1 cellular context compared by ENCODE assay signal in the genomic region with DNA sequence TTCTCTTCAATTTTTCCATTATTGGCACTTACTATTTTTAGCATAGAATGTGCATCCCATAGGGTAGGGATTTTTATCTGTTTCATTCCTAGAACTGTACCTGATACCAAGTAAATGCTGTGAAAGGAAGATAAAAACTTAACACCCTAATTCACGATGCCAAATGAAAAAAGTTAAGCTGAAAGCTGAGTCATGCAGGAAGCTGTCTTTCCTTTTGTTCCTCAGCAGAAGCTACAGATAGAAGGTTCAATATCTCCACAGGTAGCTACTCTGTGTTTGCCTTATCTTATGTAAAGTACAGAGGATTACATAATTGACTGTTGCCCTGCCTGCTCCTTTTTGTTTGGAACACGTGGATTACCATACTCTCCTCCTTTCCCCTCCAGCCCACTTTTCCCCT.
TF ChIP-seq lines count a peak whose summit lies in the region.

No MANE protein-coding gene starts in this region.

TF ChIP-seq in K562, 482 proteins besides CTCF, POLR2A, EP300 and RAD21 (continued from another document and continues in another):
- TF ChIP-seq, protein P1, sequence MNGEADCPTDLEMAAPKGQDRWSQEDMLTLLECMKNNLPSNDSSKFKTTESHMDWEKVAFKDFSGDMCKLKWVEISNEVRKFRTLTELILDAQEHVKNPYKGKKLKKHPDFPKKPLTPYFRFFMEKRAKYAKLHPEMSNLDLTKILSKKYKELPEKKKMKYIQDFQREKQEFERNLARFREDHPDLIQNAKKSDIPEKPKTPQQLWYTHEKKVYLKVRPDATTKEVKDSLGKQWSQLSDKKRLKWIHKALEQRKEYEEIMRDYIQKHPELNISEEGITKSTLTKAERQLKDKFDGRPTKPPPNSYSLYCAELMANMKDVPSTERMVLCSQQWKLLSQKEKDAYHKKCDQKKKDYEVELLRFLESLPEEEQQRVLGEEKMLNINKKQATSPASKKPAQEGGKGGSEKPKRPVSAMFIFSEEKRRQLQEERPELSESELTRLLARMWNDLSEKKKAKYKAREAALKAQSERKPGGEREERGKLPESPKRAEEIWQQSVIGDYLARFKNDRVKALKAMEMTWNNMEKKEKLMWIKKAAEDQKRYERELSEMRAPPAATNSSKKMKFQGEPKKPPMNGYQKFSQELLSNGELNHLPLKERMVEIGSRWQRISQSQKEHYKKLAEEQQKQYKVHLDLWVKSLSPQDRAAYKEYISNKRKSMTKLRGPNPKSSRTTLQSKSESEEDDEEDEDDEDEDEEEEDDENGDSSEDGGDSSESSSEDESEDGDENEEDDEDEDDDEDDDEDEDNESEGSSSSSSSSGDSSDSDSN (IDR thresholded peaks at IDR 0.05; ENCODE audit: borderline replicate concordance in 1 of 2, low read depth in 2 of 2, low read length in 2 of 2): no peak
- TF ChIP-seq COPS2 (conservative IDR thresholded peaks at IDR 0.05) (no peak), CBFB (CRISPR knock-in tag; IDR thresholded peaks at IDR 0.05) (no peak), ZNF274 (IDR thresholded peaks at IDR 0.05; ENCODE audit: borderline replicate concordance, low read depth, low read length) (no peak), TEAD4 (IDR thresholded peaks at IDR 0.05; ENCODE audit: low read length) (peak; percentile 82), TEAD4 (CRISPR knock-in tag; IDR thresholded peaks at IDR 0.05; ENCODE audit: borderline replicate concordance) (no peak), FIP1L1 (IDR thresholded peaks at IDR 0.05; ENCODE audit: low read depth, low read length, poor library complexity, severe bottlenecking) (no peak), SP1 (CRISPR knock-in tag; IDR thresholded peaks at IDR 0.05) (no peak), MCM3 (IDR thresholded peaks at IDR 0.05) (no peak), MLLT1 (IDR thresholded peaks at IDR 0.05) (no peak; a peak in 1 of 4 replicates), FOXA1 (IDR thresholded peaks at IDR 0.05; ENCODE audit: borderline replicate concordance) (no peak), CCAR2 (IDR thresholded peaks at IDR 0.05; ENCODE audit: low read depth, low read length) (no peak), C11orf30 (IDR thresholded peaks at IDR 0.05; ENCODE audit: low read depth) (peak; percentile 89), TOE1 (IDR thresholded peaks at IDR 0.05; ENCODE audit: borderline replicate concordance) (0 out of 2 replicates have a peak, but pooled peaks have one; percentile 20), TOE1 (CRISPR knock-in tag; IDR thresholded peaks at IDR 0.05; ENCODE audit: borderline replicate concordance, low read depth) (no peak), TFE3 (CRISPR knock-in tag; IDR thresholded peaks at IDR 0.05) (no peak), TRIM24 (IDR thresholded peaks at IDR 0.05) (peak; percentile 87 to 93), ZNF431 (CRISPR knock-in tag; IDR thresholded peaks at IDR 0.05) (no peak), CHAMP1 (IDR thresholded peaks at IDR 0.05) (peak; percentile 92), ZNF224 (CRISPR knock-in tag; IDR thresholded peaks at IDR 0.05) (no peak), ATF2 (CRISPR knock-in tag; IDR thresholded peaks at IDR 0.05) (no peak), CBX5 (IDR thresholded peaks at IDR 0.05; ENCODE audit: borderline replicate concordance, low read depth) (no peak), KDM4B (IDR thresholded peaks at IDR 0.05; ENCODE audit: borderline replicate concordance in 2 of 2, low read depth in 1 of 2) (no peak), SMAD3 (CRISPR knock-in tag; conservative IDR thresholded peaks at IDR 0.05) (no peak), DMBX1 (CRISPR knock-in tag; IDR thresholded peaks at IDR 0.05; ENCODE audit: borderline replicate concordance) (no peak), FOS (IDR thresholded peaks at IDR 0.05; ENCODE audit: extremely low read depth, insufficient read length) (no peak), GABPB2 (CRISPR knock-in tag; conservative IDR thresholded peaks at IDR 0.05) (no peak), ZNF699 (CRISPR knock-in tag; IDR thresholded peaks at IDR 0.05; ENCODE audit: insufficient replicate concordance) (no peak), ZBTB7A (IDR thresholded peaks at IDR 0.05; ENCODE audit: borderline replicate concordance, control insufficient read depth, low read depth, low read length) (no peak), FUS (optimal IDR thresholded peaks at IDR 0.05; ENCODE audit: low read depth, low read length) (no peak), SMARCC2 (IDR thresholded peaks at IDR 0.05; ENCODE audit: low read depth) (peak; percentile 77), ZKSCAN1 (IDR thresholded peaks at IDR 0.05; ENCODE audit: low read depth, low read length) (no peak), ZNF124 (CRISPR knock-in tag; IDR thresholded peaks at IDR 0.05) (no peak), ZNF263 (CRISPR knock-in tag; IDR thresholded peaks at IDR 0.05; ENCODE audit: borderline replicate concordance) (no peak), FOXJ3 (CRISPR knock-in tag; IDR thresholded peaks at IDR 0.05) (no peak)
- TF ChIP-seq, protein P2, sequence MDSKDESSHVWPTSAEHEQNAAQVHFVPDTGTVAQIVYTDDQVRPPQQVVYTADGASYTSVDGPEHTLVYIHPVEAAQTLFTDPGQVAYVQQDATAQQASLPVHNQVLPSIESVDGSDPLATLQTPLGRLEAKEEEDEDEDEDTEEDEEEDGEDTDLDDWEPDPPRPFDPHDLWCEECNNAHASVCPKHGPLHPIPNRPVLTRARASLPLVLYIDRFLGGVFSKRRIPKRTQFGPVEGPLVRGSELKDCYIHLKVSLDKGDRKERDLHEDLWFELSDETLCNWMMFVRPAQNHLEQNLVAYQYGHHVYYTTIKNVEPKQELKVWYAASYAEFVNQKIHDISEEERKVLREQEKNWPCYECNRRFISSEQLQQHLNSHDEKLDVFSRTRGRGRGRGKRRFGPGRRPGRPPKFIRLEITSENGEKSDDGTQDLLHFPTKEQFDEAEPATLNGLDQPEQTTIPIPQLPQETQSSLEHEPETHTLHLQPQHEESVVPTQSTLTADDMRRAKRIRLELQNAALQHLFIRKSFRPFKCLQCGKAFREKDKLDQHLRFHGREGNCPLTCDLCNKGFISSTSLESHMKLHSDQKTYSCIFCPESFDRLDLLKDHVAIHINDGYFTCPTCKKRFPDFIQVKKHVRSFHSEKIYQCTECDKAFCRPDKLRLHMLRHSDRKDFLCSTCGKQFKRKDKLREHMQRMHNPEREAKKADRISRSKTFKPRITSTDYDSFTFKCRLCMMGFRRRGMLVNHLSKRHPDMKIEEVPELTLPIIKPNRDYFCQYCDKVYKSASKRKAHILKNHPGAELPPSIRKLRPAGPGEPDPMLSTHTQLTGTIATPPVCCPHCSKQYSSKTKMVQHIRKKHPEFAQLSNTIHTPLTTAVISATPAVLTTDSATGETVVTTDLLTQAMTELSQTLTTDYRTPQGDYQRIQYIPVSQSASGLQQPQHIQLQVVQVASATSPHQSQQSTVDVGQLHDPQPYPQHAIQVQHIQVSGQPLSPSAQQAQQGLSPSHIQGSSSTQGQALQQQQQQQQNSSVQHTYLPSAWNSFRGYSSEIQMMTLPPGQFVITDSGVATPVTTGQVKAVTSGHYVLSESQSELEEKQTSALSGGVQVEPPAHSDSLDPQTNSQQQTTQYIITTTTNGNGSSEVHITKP (IDR thresholded peaks at IDR 0.05; ENCODE audit: partially characterized antibody): no peak
- TF ChIP-seq, protein P3, sequence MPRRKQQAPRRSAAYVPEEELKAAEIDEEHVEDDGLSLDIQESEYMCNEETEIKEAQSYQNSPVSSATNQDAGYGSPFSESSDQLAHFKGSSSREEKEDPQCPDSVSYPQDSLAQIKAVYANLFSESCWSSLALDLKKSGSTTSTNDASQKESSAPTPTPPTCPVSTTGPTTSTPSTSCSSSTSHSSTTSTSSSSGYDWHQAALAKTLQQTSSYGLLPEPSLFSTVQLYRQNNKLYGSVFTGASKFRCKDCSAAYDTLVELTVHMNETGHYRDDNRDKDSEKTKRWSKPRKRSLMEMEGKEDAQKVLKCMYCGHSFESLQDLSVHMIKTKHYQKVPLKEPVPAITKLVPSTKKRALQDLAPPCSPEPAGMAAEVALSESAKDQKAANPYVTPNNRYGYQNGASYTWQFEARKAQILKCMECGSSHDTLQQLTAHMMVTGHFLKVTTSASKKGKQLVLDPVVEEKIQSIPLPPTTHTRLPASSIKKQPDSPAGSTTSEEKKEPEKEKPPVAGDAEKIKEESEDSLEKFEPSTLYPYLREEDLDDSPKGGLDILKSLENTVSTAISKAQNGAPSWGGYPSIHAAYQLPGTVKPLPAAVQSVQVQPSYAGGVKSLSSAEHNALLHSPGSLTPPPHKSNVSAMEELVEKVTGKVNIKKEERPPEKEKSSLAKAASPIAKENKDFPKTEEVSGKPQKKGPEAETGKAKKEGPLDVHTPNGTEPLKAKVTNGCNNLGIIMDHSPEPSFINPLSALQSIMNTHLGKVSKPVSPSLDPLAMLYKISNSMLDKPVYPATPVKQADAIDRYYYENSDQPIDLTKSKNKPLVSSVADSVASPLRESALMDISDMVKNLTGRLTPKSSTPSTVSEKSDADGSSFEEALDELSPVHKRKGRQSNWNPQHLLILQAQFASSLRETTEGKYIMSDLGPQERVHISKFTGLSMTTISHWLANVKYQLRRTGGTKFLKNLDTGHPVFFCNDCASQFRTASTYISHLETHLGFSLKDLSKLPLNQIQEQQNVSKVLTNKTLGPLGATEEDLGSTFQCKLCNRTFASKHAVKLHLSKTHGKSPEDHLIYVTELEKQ (CRISPR knock-in tag; IDR thresholded peaks at IDR 0.05): no peak
- TF ChIP-seq, protein P4, sequence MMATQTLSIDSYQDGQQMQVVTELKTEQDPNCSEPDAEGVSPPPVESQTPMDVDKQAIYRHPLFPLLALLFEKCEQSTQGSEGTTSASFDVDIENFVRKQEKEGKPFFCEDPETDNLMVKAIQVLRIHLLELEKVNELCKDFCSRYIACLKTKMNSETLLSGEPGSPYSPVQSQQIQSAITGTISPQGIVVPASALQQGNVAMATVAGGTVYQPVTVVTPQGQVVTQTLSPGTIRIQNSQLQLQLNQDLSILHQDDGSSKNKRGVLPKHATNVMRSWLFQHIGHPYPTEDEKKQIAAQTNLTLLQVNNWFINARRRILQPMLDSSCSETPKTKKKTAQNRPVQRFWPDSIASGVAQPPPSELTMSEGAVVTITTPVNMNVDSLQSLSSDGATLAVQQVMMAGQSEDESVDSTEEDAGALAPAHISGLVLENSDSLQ (IDR thresholded peaks at IDR 0.05): peak; percentile 44
- TF ChIP-seq, protein P5, sequence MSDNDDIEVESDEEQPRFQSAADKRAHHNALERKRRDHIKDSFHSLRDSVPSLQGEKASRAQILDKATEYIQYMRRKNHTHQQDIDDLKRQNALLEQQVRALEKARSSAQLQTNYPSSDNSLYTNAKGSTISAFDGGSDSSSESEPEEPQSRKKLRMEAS (CRISPR knock-in tag; IDR thresholded peaks at IDR 0.05): no peak
